8 cellular contexts compared by ENCODE assay signal in the genomic region with DNA sequence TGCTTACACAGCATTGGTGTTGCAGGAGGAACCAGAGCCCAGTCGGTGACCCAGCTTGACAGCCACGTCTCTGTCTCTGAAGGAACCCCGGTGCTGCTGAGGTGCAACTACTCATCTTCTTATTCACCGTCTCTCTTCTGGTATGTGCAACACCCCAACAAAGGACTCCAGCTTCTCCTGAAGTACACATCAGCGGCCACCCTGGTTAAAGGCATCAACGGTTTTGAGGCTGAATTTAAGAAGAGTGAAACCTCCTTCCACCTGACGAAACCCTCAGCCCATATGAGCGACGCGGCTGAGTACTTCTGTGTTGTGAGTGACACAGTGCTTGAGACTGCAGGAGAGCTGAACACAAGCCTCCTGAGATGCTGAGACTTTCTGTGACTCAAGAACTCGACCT.
DNase-seq lines count a peak whose midpoint lies in the region; ATAC-seq and TF ChIP-seq lines count a peak whose summit lies in the region.
"Not testable (repeated sequence)": the region's sequence is repeated elsewhere in the genome, so short reads cannot be mapped to it uniquely, and the experiment has no call there.

No MANE protein-coding gene starts in this region.

- TF ChIP-seq CTCF in GM23338 (conservative IDR thresholded peaks at IDR 0.05; ENCODE audit: low read depth in 2 of 2); RWPE2 (IDR thresholded peaks at IDR 0.05; ENCODE audit: poor library complexity, severe bottlenecking); neural progenitor cell (IDR thresholded peaks at IDR 0.05): not testable (repeated sequence)

- POLR2A ChIA-PET in activated CD4-positive, alpha-beta T cell treated with anti-CD3 and anti-CD28 coated beads, Interleukin-2, amount 10 ng/mL, durations not matched to agents 7 days and 5 days (lab: Charles Lee): not testable (repeated sequence)

- H3K9me3 ChIP-seq in RWPE2 (ENCODE audit: severe bottlenecking); neural progenitor cell (ENCODE audit: low read depth): not testable (repeated sequence)

- not testable (repeated sequence) for H3K9me2 ChIP-seq in GM23338 (ENCODE audit: insufficient read depth)

- not testable (repeated sequence) for H3K27ac ChIP-seq in GM23338 (ENCODE audit: low read depth); RWPE2 (ENCODE audit: poor library complexity, severe bottlenecking); neural progenitor cell

- not testable (repeated sequence) for H3K27me3 ChIP-seq in GM23338 (ENCODE audit: insufficient read depth)
- H3K27me3 ChIP-seq in RWPE2 (ENCODE audit: insufficient read depth, poor library complexity, severe bottlenecking) (peaks cover 58% of the 10 kb centered on the region), neural progenitor cell (peaks cover 77% of the 10 kb centered on the region)

- H3K4me2 ChIP-seq in GM23338: not testable (repeated sequence)
- peak overlapping the region; percentile 28 for H3K4me2 ChIP-seq in neural progenitor cell

- ATAC-seq in GM23338 (peak; percentile 21; the same call in 1 of the 3 replicates), RWPE2 (ENCODE audit: low read depth) (0 out of 3 replicates have a peak, but pooled peaks have one; percentile 25)
- peak; percentile 67 to 74 for ATAC-seq in activated T-cell treated with anti-CD3 and anti-CD28 coated beads, Interleukin-2, amount 50 U/mL, for 4 hours
- ATAC-seq in effector memory CD8-positive, alpha-beta T cell (replicated peaks): peak; percentile 67
- peak; percentile 80 for ATAC-seq in stimulated activated naive CD8-positive, alpha-beta T cell treated with anti-CD3 and anti-CD28 coated beads, Interleukin-15, amount 100 ng/mL, for 72 hours

- not testable (repeated sequence) for H3K79me2 ChIP-seq in GM23338 (replicated peaks; ENCODE audit: insufficient read depth); neural progenitor cell (ENCODE audit: low read depth)

- not testable (repeated sequence) for H3K4me3 ChIP-seq in GM23338; RWPE2 (ENCODE audit: severe bottlenecking); neural progenitor cell

- not testable (repeated sequence) for DNase-seq in GM23338 (ENCODE audit: low spot score); RWPE2 (ENCODE audit: low spot score); activated T-cell treated with anti-CD3 and anti-CD28 coated beads, Interleukin-2, amount 50 U/mL, for 4 hours; neural progenitor cell (ENCODE audit: low spot score)
- peak; percentile 42 for DNase-seq in activated CD4-positive, alpha-beta T cell treated with anti-CD3 and anti-CD28 coated beads, Interleukin-2, amount 10 ng/mL, durations not matched to agents 7 days and 5 days
- peak; percentile 55 for DNase-seq in activated naive CD4-positive, alpha-beta T cell treated with anti-CD3 and anti-CD28 coated beads, Interleukin-2, amount 10 ng/mL, durations not matched to agents 7 days and 5 days
- peak in 1 of 3 experiments; percentile 14 for DNase-seq in effector memory CD8-positive, alpha-beta T cell
- DNase-seq in stimulated activated naive CD8-positive, alpha-beta T cell treated with anti-CD3 and anti-CD28 coated beads, Interleukin-15, amount 100 ng/mL, for 72 hours: peak; percentile 23 to 45

- H3K4me1 Mint-ChIP-seq in GM23338; activated T-cell treated with anti-CD3 and anti-CD28 coated beads, Interleukin-2, amount 50 U/mL, for 4 hours (ENCODE audit: low read depth); effector memory CD8-positive, alpha-beta T cell (ENCODE audit: low read depth in 2 of 2); neural progenitor cell: not testable (repeated sequence)
- H3K4me1 Mint-ChIP-seq in activated CD4-positive, alpha-beta T cell treated with anti-CD3 and anti-CD28 coated beads, Interleukin-2, amount 10 ng/mL, durations not matched to agents 7 days and 5 days: peaks cover 13% of the 10 kb centered on the region
- peaks cover 11% of the 10 kb centered on the region for H3K4me1 Mint-ChIP-seq in activated naive CD4-positive, alpha-beta T cell treated with anti-CD3 and anti-CD28 coated beads, Interleukin-2, amount 10 ng/mL, durations not matched to agents 7 days and 5 days
- peaks cover 13% of the 10 kb centered on the region for H3K4me1 Mint-ChIP-seq in stimulated activated naive CD8-positive, alpha-beta T cell treated with anti-CD3 and anti-CD28 coated beads, Interleukin-15, amount 100 ng/mL, for 72 hours

- not testable (repeated sequence) for H3K9me3 Mint-ChIP-seq in GM23338; activated CD4-positive, alpha-beta T cell treated with anti-CD3 and anti-CD28 coated beads, Interleukin-2, amount 10 ng/mL, durations not matched to agents 7 days and 5 days; activated T-cell treated with anti-CD3 and anti-CD28 coated beads, Interleukin-2, amount 50 U/mL, for 4 hours; activated naive CD4-positive, alpha-beta T cell treated with anti-CD3 and anti-CD28 coated beads, Interleukin-2, amount 10 ng/mL, durations not matched to agents 7 days and 5 days; effector memory CD8-positive, alpha-beta T cell; neural progenitor cell; stimulated activated naive CD8-positive, alpha-beta T cell treated with anti-CD3 and anti-CD28 coated beads, Interleukin-15, amount 100 ng/mL, for 72 hours

- peak overlapping the region; percentile 60; the same call in 1 of the 2 replicates for H2AFZ ChIP-seq in GM23338
- H2AFZ ChIP-seq in neural progenitor cell (replicated peaks): peak overlapping the region; percentile 81

- H3F3A ChIP-seq in GM23338 (replicated peaks; ENCODE audit: low read depth); neural progenitor cell (ENCODE audit: low read depth): not testable (repeated sequence)

- H3K4me3 Mint-ChIP-seq in GM23338, neural progenitor cell: not testable (repeated sequence)
- H3K4me3 Mint-ChIP-seq in activated CD4-positive, alpha-beta T cell treated with anti-CD3 and anti-CD28 coated beads, Interleukin-2, amount 10 ng/mL, durations not matched to agents 7 days and 5 days: peak overlapping the region; percentile 76
- H3K4me3 Mint-ChIP-seq in activated T-cell treated with anti-CD3 and anti-CD28 coated beads, Interleukin-2, amount 50 U/mL, for 4 hours: peak overlapping the region; percentile 85
- H3K4me3 Mint-ChIP-seq in activated naive CD4-positive, alpha-beta T cell treated with anti-CD3 and anti-CD28 coated beads, Interleukin-2, amount 10 ng/mL, durations not matched to agents 7 days and 5 days: peak overlapping the region; percentile 75
- peak overlapping the region; percentile 76 to 85 for H3K4me3 Mint-ChIP-seq in effector memory CD8-positive, alpha-beta T cell
- H3K4me3 Mint-ChIP-seq in stimulated activated naive CD8-positive, alpha-beta T cell treated with anti-CD3 and anti-CD28 coated beads, Interleukin-15, amount 100 ng/mL, for 72 hours: peak overlapping the region; percentile 81 to 85

- H3K36me3 Mint-ChIP-seq in GM23338 (ENCODE audit: low read depth); activated T-cell treated with anti-CD3 and anti-CD28 coated beads, Interleukin-2, amount 50 U/mL, for 4 hours (ENCODE audit: insufficient read depth); effector memory CD8-positive, alpha-beta T cell (ENCODE audit: insufficient read depth); neural progenitor cell: not testable (repeated sequence)
- peaks cover 22% of the 10 kb centered on the region for H3K36me3 Mint-ChIP-seq in activated CD4-positive, alpha-beta T cell treated with anti-CD3 and anti-CD28 coated beads, Interleukin-2, amount 10 ng/mL, durations not matched to agents 7 days and 5 days (ENCODE audit: low read depth)
- H3K36me3 Mint-ChIP-seq in activated naive CD4-positive, alpha-beta T cell treated with anti-CD3 and anti-CD28 coated beads, Interleukin-2, amount 10 ng/mL, durations not matched to agents 7 days and 5 days: peaks cover 11% of the 10 kb centered on the region

- CTCF ChIA-PET in activated CD4-positive, alpha-beta T cell treated with anti-CD3 and anti-CD28 coated beads, Interleukin-2, amount 10 ng/mL, durations not matched to agents 7 days and 5 days (lab: Charles Lee): interaction anchor here (0.7 to 1.9 kb wide), 4 partner anchors 12 to 709 kb away, joined by 3 to 4 read pairs (median 3); no protein-coding TSS in a partner anchor
- CTCF ChIA-PET in activated naive CD4-positive, alpha-beta T cell treated with anti-CD3 and anti-CD28 coated beads, Interleukin-2, amount 10 ng/mL, durations not matched to agents 7 days and 5 days (lab: Charles Lee): interaction anchor here (0.7 to 5.4 kb wide), 7 partner anchors 12 to 723 kb away, joined by 3 to 42 read pairs (median 3); no protein-coding TSS in a partner anchor

- not testable (repeated sequence) for H3K27ac Mint-ChIP-seq in GM23338, neural progenitor cell
- H3K27ac Mint-ChIP-seq in activated CD4-positive, alpha-beta T cell treated with anti-CD3 and anti-CD28 coated beads, Interleukin-2, amount 10 ng/mL, durations not matched to agents 7 days and 5 days: peak overlapping the region; percentile 90
- H3K27ac Mint-ChIP-seq in activated naive CD4-positive, alpha-beta T cell treated with anti-CD3 and anti-CD28 coated beads, Interleukin-2, amount 10 ng/mL, durations not matched to agents 7 days and 5 days: peak overlapping the region; percentile 89
- H3K27ac Mint-ChIP-seq in effector memory CD8-positive, alpha-beta T cell: peak overlapping the region; percentile 36 to 70
- H3K27ac Mint-ChIP-seq in stimulated activated naive CD8-positive, alpha-beta T cell treated with anti-CD3 and anti-CD28 coated beads, Interleukin-15, amount 100 ng/mL, for 72 hours: peak overlapping the region; percentile 84 to 91

- H3K4me1 ChIP-seq in GM23338 (ENCODE audit: insufficient read depth); RWPE2 (ENCODE audit: insufficient read depth, poor library complexity, severe bottlenecking); neural progenitor cell: not testable (repeated sequence)

- H4K20me1 ChIP-seq in GM23338 (replicated peaks; ENCODE audit: insufficient read depth); neural progenitor cell (ENCODE audit: low read depth): not testable (repeated sequence)

- H3K9ac ChIP-seq in neural progenitor cell: not testable (repeated sequence)

- H3K36me3 ChIP-seq in GM23338 (ENCODE audit: insufficient read depth); RWPE2 (ENCODE audit: low read depth); neural progenitor cell: not testable (repeated sequence)

- H3K27me3 Mint-ChIP-seq in GM23338 (ENCODE audit: insufficient read depth, low read depth, poor library complexity); neural progenitor cell (ENCODE audit: insufficient read depth, low read depth): not testable (repeated sequence)
- H3K27me3 Mint-ChIP-seq in activated CD4-positive, alpha-beta T cell treated with anti-CD3 and anti-CD28 coated beads, Interleukin-2, amount 10 ng/mL, durations not matched to agents 7 days and 5 days: peaks cover 37% of the 10 kb centered on the region
- peaks cover 27% of the 10 kb centered on the region for H3K27me3 Mint-ChIP-seq in activated T-cell treated with anti-CD3 and anti-CD28 coated beads, Interleukin-2, amount 50 U/mL, for 4 hours (ENCODE audit: low read depth)
- peaks cover 30% of the 10 kb centered on the region for H3K27me3 Mint-ChIP-seq in activated naive CD4-positive, alpha-beta T cell treated with anti-CD3 and anti-CD28 coated beads, Interleukin-2, amount 10 ng/mL, durations not matched to agents 7 days and 5 days
- H3K27me3 Mint-ChIP-seq in effector memory CD8-positive, alpha-beta T cell: peaks cover 15 to 45% of the 10 kb centered on the region in 2 donors
- H3K27me3 Mint-ChIP-seq in stimulated activated naive CD8-positive, alpha-beta T cell treated with anti-CD3 and anti-CD28 coated beads, Interleukin-15, amount 100 ng/mL, for 72 hours: peaks cover 57% of the 10 kb centered on the region

Comparison
In these comparisons a context has a peak if more than half of its experiments do, and no peak if none do; other contexts are left out.
1. ATAC-seq: peak in every context shown above with its lines; median percentile 80 in stimulated activated naive CD8-positive, alpha-beta T cell treated with anti-CD3 and anti-CD28 coated beads, Interleukin-15, amount 100 ng/mL, for 72 hours; 70 in activated T-cell treated with anti-CD3 and anti-CD28 coated beads, Interleukin-2, amount 50 U/mL, for 4 hours; 67 in effector memory CD8-positive, alpha-beta T cell; 25 in RWPE2; 21 in GM23338.